24 cellular contexts compared by ENCODE assay signal in genomic region chr4:8021796-8022195, GRCh38.
DNase-seq lines count a peak whose midpoint lies in the region; ATAC-seq and TF ChIP-seq lines count a peak whose summit lies in the region.
"Had no signal": no experiment of that assay in that cellular context is flagged by ENCODE, and none has a peak within 500 bp of the region (broad histone marks: within the 10 kb centered on the region; RNA-seq: fewer than 3 reads in every experiment).

No MANE protein-coding gene starts in this region.

- no peak for TF ChIP-seq POLR2A in lower leg skin (IDR thresholded peaks at IDR 0.05)
- no peak for TF ChIP-seq POLR2A in testis (IDR thresholded peaks at IDR 0.05)

- ATAC-seq in foreskin keratinocyte = peak; percentile 10
- ATAC-seq: activated CD8-positive, alpha-beta memory T cell treated with anti-CD3 and anti-CD28 coated beads, Interleukin-2, amount 10 ng/mL, durations not matched to agents 7 days and 5 days; heart right ventricle; left colon; upper lobe of right lung; WTC11 had no signal

- H3K27me3 ChIP-seq in WERI-Rb-1 (ENCODE audit: insufficient read depth, low read depth, severe bottlenecking) (no peaks in the 10 kb centered on the region), foreskin keratinocyte (peaks cover 38% of the 10 kb centered on the region), testis (no peaks in the 10 kb centered on the region)
- H3K27me3 ChIP-seq: heart right ventricle, upper lobe of right lung had no signal

- in situ Hi-C loops in G401 (cut with HindIII; ENCODE audit: low sequenced_read_pairs) = no loop called here

- POLR2A ChIA-PET in AG04449 (lab: Yijun Ruan, JAX) (no interaction called here), HEK293 (lab: Yijun Ruan, JAX) (no interaction called here)

- no peak for DNase-seq in AG04449 (ENCODE audit: low read depth, low spot score)
- DNase-seq in WERI-Rb-1 = no peak
- no peak for DNase-seq in foreskin keratinocyte
- DNase-seq in lower leg skin (ENCODE audit: low spot score in 2 of 2) = no peak
- no peak for DNase-seq in G401 (ENCODE audit: low spot score)
- no peak for DNase-seq in SKM-1 treated with dmso at 0.1 percent for 144 hours (lab: John Stamatoyannopoulos, UW; ENCODE audit: unreplicated experiment)
- DNase-seq in testis = no peak
- DNase-seq: activated CD4-positive, alpha-beta T cell treated with anti-CD3 and anti-CD28 coated beads, Interleukin-2, amount 50 U/mL, for 1 hour; activated CD8-positive, alpha-beta memory T cell treated with anti-CD3 and anti-CD28 coated beads, Interleukin-2, amount 10 ng/mL, durations not matched to agents 7 days and 5 days; activated naive CD4-positive, alpha-beta T cell treated with anti-CD3 and anti-CD28 coated beads, Interleukin-2, amount 50 U/mL, for 16 hours; foreskin fibroblast; GDM1; heart right ventricle; left colon; NCI-H1048; NCI-H187 treated with DMSO at 0.1 percent for 48 hours; NCI-H526 treated with DMSO at 0.1 percent for 48 hours; RPMI8226; T1000; upper lobe of right lung had no signal

- WGBS in lower leg skin, 2 donors = 58 to 81% methylated on average over 13 of the region's 13 CpGs
- 80 to 90% methylated on average over 1 to 13 of the region's 13 CpGs for WGBS in testis, 2 donors

- H3K4me3 ChIP-seq in AG04449 (ENCODE audit: low read depth, low read length) (no peak overlapping the region), HEK293 (ENCODE audit: low read depth, low read length) (no peak overlapping the region), WERI-Rb-1 (ENCODE audit: low read depth, low read length) (no peak overlapping the region), lower leg skin (ENCODE audit: low read depth, poor library complexity, severe bottlenecking) (no peak overlapping the region), testis (no peak overlapping the region)
- H3K4me3 ChIP-seq: heart right ventricle, smooth muscle cell, upper lobe of right lung had no signal

- peak; percentile 31 for TF ChIP-seq CTCF in AG04449 (IDR thresholded peaks at IDR 0.05; ENCODE audit: insufficient read depth, low read length, missing control alignments)
- no peak for TF ChIP-seq CTCF in HEK293 (tag by site-specific recombination; IDR thresholded peaks at IDR 0.05)
- TF ChIP-seq CTCF in WERI-Rb-1 (IDR thresholded peaks at IDR 0.05; ENCODE audit: low read depth, low read length) = peak; percentile 55
- TF ChIP-seq CTCF in foreskin keratinocyte (conservative IDR thresholded peaks at IDR 0.05) = peak; percentile 40
- no peak for TF ChIP-seq CTCF in lower leg skin (IDR thresholded peaks at IDR 0.05)
- no peak for TF ChIP-seq CTCF in testis (IDR thresholded peaks at IDR 0.05)

- H3K36me3 ChIP-seq in HEK293 (ENCODE audit: control insufficient read depth in 2 of 2, insufficient read depth in 1 of 2, low read length in 2 of 2) = no peaks in the 10 kb centered on the region
- no peaks in the 10 kb centered on the region for H3K36me3 ChIP-seq in WERI-Rb-1
- no peaks in the 10 kb centered on the region for H3K36me3 ChIP-seq in testis (ENCODE audit: low read depth, missing control alignments)
- H3K36me3 ChIP-seq: heart right ventricle, upper lobe of right lung had no signal

- H3K27ac ChIP-seq in HEK293 (ENCODE audit: extremely low read depth, low read depth, low read length) (no peak overlapping the region), WERI-Rb-1 (no peak overlapping the region), foreskin keratinocyte (no peak overlapping the region), testis (no peak overlapping the region)
- H3K27ac ChIP-seq: epithelial cell of prostate, heart right ventricle, upper lobe of right lung had no signal

- H3K9me3 ChIP-seq in HEK293 (ENCODE audit: control insufficient read depth, insufficient read depth, low read depth, low read length) (no peaks in the 10 kb centered on the region), WERI-Rb-1 (ENCODE audit: severe bottlenecking) (no peaks in the 10 kb centered on the region), testis (no peaks in the 10 kb centered on the region)
- H3K9me3 ChIP-seq: heart right ventricle, upper lobe of right lung had no signal

- CTCF ChIA-PET in AG04449 (lab: Yijun Ruan, JAX) (no interaction called here), HEK293 (lab: Yijun Ruan, JAX) (interaction anchor here (1.0 kb wide), 1 partner anchor 34 kb away, joined by 3 read pairs; no protein-coding TSS in a partner anchor)

- intact Hi-C loops in lower leg skin (cut with DNase I; ENCODE audit: low total_unique reads) (no loop called here), testis (cut with DNase I; ENCODE audit: low total_unique reads) (no loop called here)

- H3K4me1 ChIP-seq in HEK293 (ENCODE audit: control insufficient read depth, insufficient read depth, low read length) (no peaks in the 10 kb centered on the region), foreskin keratinocyte (no peaks in the 10 kb centered on the region), testis (no peaks in the 10 kb centered on the region)
- H3K4me1 ChIP-seq: upper lobe of right lung had no signal

TF ChIP-seq in HEK293, 187 proteins besides CTCF, POLR2A, EP300 and RAD21:
- TF ChIP-seq ZNF776 (tag by site-specific recombination; IDR thresholded peaks at IDR 0.05; ENCODE audit: borderline replicate concordance) (no peak), ZIC2 (tag by site-specific recombination; IDR thresholded peaks at IDR 0.05) (peak; percentile 71)

Comparison
In these comparisons a context has a peak if more than half of its experiments do, and no peak if none do; other contexts are left out.
1. CTCF ChIP-seq: peak in AG04449 (single experiment), WERI-Rb-1 (single experiment) and foreskin keratinocyte (single experiment); none in HEK293 (single experiment), lower leg skin (0 of 3) and testis (0 of 3).